8 cellular contexts compared by ENCODE assay signal in genomic region chr6:134111062-134111677, GRCh38. TPM values are rescaled to one million over a fixed set of nuclear protein-coding genes. Genes with fewer than 3 reads are reported as not detected.
DNase-seq lines count a peak whose midpoint lies in the region; ATAC-seq lines count a peak whose summit lies in the region.

No MANE protein-coding gene starts in this region.

- no peak overlapping the region for H3K4me3 ChIP-seq in mesendoderm (ENCODE audit: low read length)

- H3K18ac ChIP-seq in mesendoderm (ENCODE audit: low read length) = no peak overlapping the region

- H3K4ac ChIP-seq in mesendoderm (ENCODE audit: low read depth, low read length) = no peak overlapping the region

- H3K79me2 ChIP-seq in mesendoderm (ENCODE audit: control insufficient read depth, insufficient read depth, low read length) = no peaks in the 10 kb centered on the region

- no peaks in the 10 kb centered on the region for H3K4me1 ChIP-seq in mesendoderm (ENCODE audit: control insufficient read depth, low read depth, low read length)

- no peak overlapping the region for H3K9ac ChIP-seq in mesendoderm (ENCODE audit: low read length)

- DNase-seq in DMS53 (lab: John Stamatoyannopoulos, UW) (peak; percentile 83), KG1 (lab: John Stamatoyannopoulos, UW) (peak; percentile 47), SW 1271 (lab: John Stamatoyannopoulos, UW) (peak; percentile 15 to 64), dedifferentiated amniotic fluid mesenchymal stem cell (ENCODE audit: extremely low spot score) (peak; percentile 63), mesendoderm (peak; percentile 82), retina (no peak)

- H2AK5ac ChIP-seq in mesendoderm (ENCODE audit: low read length) = no peak overlapping the region

- no peak overlapping the region for H3K23ac ChIP-seq in mesendoderm (ENCODE audit: low read length)

- H4K8ac ChIP-seq in mesendoderm (ENCODE audit: low read depth, low read length) = no peak overlapping the region

- H3K27me3 ChIP-seq in mesendoderm (ENCODE audit: insufficient read depth, low read length, poor library complexity) = no peaks in the 10 kb centered on the region

- H3K27ac ChIP-seq in mesendoderm (ENCODE audit: low read depth, low read length) = no peak overlapping the region

- no peak overlapping the region for H2BK120ac ChIP-seq in mesendoderm (ENCODE audit: low read depth, low read length)

- no peak overlapping the region for H2BK5ac ChIP-seq in mesendoderm (ENCODE audit: low read length)

- no peak overlapping the region for H3K4me2 ChIP-seq in mesendoderm (ENCODE audit: low read length)

- no peak overlapping the region for H4K5ac ChIP-seq in mesendoderm (ENCODE audit: low read length)

- WGBS in mesendoderm (ENCODE audit: extremely low coverage, insufficient coverage, low lambda C conversion rate) = no CpG with 5 or more reads among the region's 4 CpGs

- no peak overlapping the region for H3K56ac ChIP-seq in mesendoderm (ENCODE audit: low read length)

- no peaks in the 10 kb centered on the region for H3K79me1 ChIP-seq in mesendoderm (ENCODE audit: low read length)

- H3K36me3 ChIP-seq in mesendoderm (ENCODE audit: control insufficient read depth, insufficient read depth, low read length) = no peaks in the 10 kb centered on the region

- no peak overlapping the region for H2BK15ac ChIP-seq in mesendoderm (replicated peaks; ENCODE audit: low read depth)

- ATAC-seq in GM19395 (IDR thresholded peaks at IDR 0.05; ENCODE audit: unreplicated experiment) (peak; percentile 71), GM19455 (IDR thresholded peaks at IDR 0.05; ENCODE audit: unreplicated experiment) (no peak)

RNA-seq across cellular contexts. Expression of gene SLC2A12, which starts 58.7 kb away (rescaled TPM):
- 1.0 TPM for polyA plus RNA-seq in mesendoderm (2013, experiment 1 of 2)
- 1.0 TPM for polyA plus RNA-seq in mesendoderm (2013, experiment 2 of 2)
